Comparison of ENCODE assay signal across 20 cellular contexts in the genomic region with DNA sequence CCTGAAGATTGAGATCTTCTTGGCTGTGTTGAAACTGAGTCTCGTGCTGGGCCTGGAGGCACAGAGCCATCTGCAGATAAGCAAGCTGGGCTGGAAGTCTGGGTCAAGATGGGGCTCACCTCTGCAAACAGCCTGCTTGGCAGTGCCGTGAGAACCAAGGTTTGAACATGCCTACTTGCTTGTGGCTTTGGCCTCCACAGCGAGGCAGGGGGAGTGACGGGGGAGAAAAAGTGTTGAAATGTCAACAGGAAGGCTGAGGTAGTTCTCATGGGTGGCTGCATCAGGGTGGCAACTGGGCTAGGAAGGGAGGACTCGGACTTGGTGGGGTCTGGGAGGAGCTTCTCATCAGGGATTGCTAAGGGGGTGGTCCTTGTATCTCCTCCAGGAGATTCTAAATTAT.
DNase-seq lines count a peak whose midpoint lies in the region; ATAC-seq and TF ChIP-seq lines count a peak whose summit lies in the region.
"Had no signal": no experiment of that assay in that cellular context is flagged by ENCODE, and none has a peak within 500 bp of the region (broad histone marks: within the 10 kb centered on the region; RNA-seq: fewer than 3 reads in every experiment).

No MANE protein-coding gene starts in this region.

- H3K36me3 ChIP-seq in DND-41 (ENCODE audit: insufficient read depth, low read length), result no peaks in the 10 kb centered on the region
- H3K36me3 ChIP-seq in prostate gland, result no peaks in the 10 kb centered on the region
- H3K36me3 ChIP-seq: BE2C had no signal

- no peaks in the 10 kb centered on the region for H3K79me2 ChIP-seq in DND-41 (ENCODE audit: insufficient read depth, low read length)

- H3K36me3 Mint-ChIP-seq in central memory CD8-positive, alpha-beta T cell (ENCODE audit: insufficient read depth), result peaks cover 1% of the 10 kb centered on the region
- no peaks in the 10 kb centered on the region for H3K36me3 Mint-ChIP-seq in immature natural killer cell
- no peaks in the 10 kb centered on the region for H3K36me3 Mint-ChIP-seq in activated CD8-positive, alpha-beta T cell treated with anti-CD3 and anti-CD28 coated beads for 36 hours (ENCODE audit: low read depth)
- H3K36me3 Mint-ChIP-seq: CD4-positive, CD25-positive, alpha-beta regulatory T cell; IgD-negative memory B cell had no signal

- H3K9ac ChIP-seq in DND-41 (ENCODE audit: low read depth, low read length), result no peak overlapping the region

- H3K4me3 Mint-ChIP-seq in central memory CD8-positive, alpha-beta T cell, result peak overlapping the region; percentile 11
- peak overlapping the region in 4 of 5 donors; percentile 46 to 67 (median 54) for H3K4me3 Mint-ChIP-seq in immature natural killer cell
- no peak overlapping the region for H3K4me3 Mint-ChIP-seq in activated CD8-positive, alpha-beta T cell treated with anti-CD3 and anti-CD28 coated beads for 36 hours
- H3K4me3 Mint-ChIP-seq: HFFc6, IgD-negative memory B cell had no signal

- peak overlapping the region; percentile 26; the same call in 1 of the 2 replicates for H2AFZ ChIP-seq in DND-41 (ENCODE audit: low read depth, low read length)

- no peaks in the 10 kb centered on the region for H3K27me3 Mint-ChIP-seq in central memory CD8-positive, alpha-beta T cell
- peaks cover 0 to 4% (median 2%) of the 10 kb centered on the region in 3 donors for H3K27me3 Mint-ChIP-seq in immature natural killer cell (ENCODE audit: low read depth in 3 of 3)
- H3K27me3 Mint-ChIP-seq in activated CD8-positive, alpha-beta T cell treated with anti-CD3 and anti-CD28 coated beads for 36 hours, result peaks cover 7% of the 10 kb centered on the region

- H3K4me1 Mint-ChIP-seq in central memory CD8-positive, alpha-beta T cell, result peaks cover 12% of the 10 kb centered on the region
- peaks cover 21 to 34% of the 10 kb centered on the region in 2 donors for H3K4me1 Mint-ChIP-seq in immature natural killer cell
- peaks cover 6% of the 10 kb centered on the region for H3K4me1 Mint-ChIP-seq in activated CD8-positive, alpha-beta T cell treated with anti-CD3 and anti-CD28 coated beads for 36 hours (ENCODE audit: low read depth)
- H3K4me1 Mint-ChIP-seq: CD4-positive, CD25-positive, alpha-beta regulatory T cell had no signal

- no peak overlapping the region for H3K27ac ChIP-seq in DND-41 (ENCODE audit: low read length)
- H3K27ac ChIP-seq in prostate gland, result no peak overlapping the region

- peak overlapping the region; percentile 80 for H3K27ac Mint-ChIP-seq in central memory CD8-positive, alpha-beta T cell (ENCODE audit: low read depth)
- peak overlapping the region; percentile 71 to 93 (median 86) for H3K27ac Mint-ChIP-seq in immature natural killer cell
- no peak overlapping the region for H3K27ac Mint-ChIP-seq in activated CD8-positive, alpha-beta T cell treated with anti-CD3 and anti-CD28 coated beads for 36 hours
- H3K27ac Mint-ChIP-seq: CD4-positive, CD25-positive, alpha-beta regulatory T cell; HFFc6; IgD-negative memory B cell had no signal

- POLR2A ChIA-PET in activated CD8-positive, alpha-beta T cell treated with anti-CD3 and anti-CD28 coated beads for 36 hours (lab: Charles Lee), result no interaction called here

- H3K4me1 ChIP-seq in DND-41 (ENCODE audit: insufficient read depth, low read length), result no peaks in the 10 kb centered on the region
- no peaks in the 10 kb centered on the region for H3K4me1 ChIP-seq in prostate gland (replicated peaks)
- H3K4me1 ChIP-seq: BE2C had no signal

- H3K4me2 ChIP-seq in DND-41 (ENCODE audit: insufficient read depth, low read length), result no peak overlapping the region

- intact Hi-C loops in prostate gland (cut with DNase I), result no loop called here
- intact Hi-C loops in activated CD8-positive, alpha-beta T cell treated with anti-CD3 and anti-CD28 coated beads for 36 hours (cut with micrococcal nuclease), result no loop called here

- H4K20me1 ChIP-seq in DND-41 (ENCODE audit: insufficient read depth, low read length), result no peaks in the 10 kb centered on the region

- DNase-seq in DND-41 (no peak), immature natural killer cell (peak; percentile 45 to 61 (median 47)), prostate gland (ENCODE audit: low spot score) (peak; percentile 10), SIG-M5 treated with dmso at 0.1 percent for 504 hours (lab: John Stamatoyannopoulos, UW; ENCODE audit: unreplicated experiment) (no peak), LoVo (ENCODE audit: low spot score) (no peak)
- DNase-seq in central memory CD8-positive, alpha-beta T cell (ENCODE audit: low spot score in 2 of 2), result peak in 1 of 2 donors; percentile 21
- DNase-seq in stimulated activated CD4-positive, alpha-beta T cell treated with anti-CD3 and anti-CD28 coated beads, Interleukin-2, amount 100 ng/mL, for 48 hours, result no peak
- DNase-seq in activated CD8-positive, alpha-beta T cell treated with anti-CD3 and anti-CD28 coated beads for 36 hours, result no peak
- DNase-seq: ACHN; BE2C; C1 segment of cervical spinal cord; CD4-positive, CD25-positive, alpha-beta regulatory T cell; DMS153; DMS79; EL; HFFc6; KG1 had no signal

- TF ChIP-seq CTCF in DND-41 (IDR thresholded peaks at IDR 0.05; ENCODE audit: borderline replicate concordance, extremely low read depth, low read length, poor library complexity, severe bottlenecking) (no peak), prostate gland (IDR thresholded peaks at IDR 0.05) (no peak)
- TF ChIP-seq CTCF in activated CD8-positive, alpha-beta T cell treated with anti-CD3 and anti-CD28 coated beads for 36 hours (IDR thresholded peaks at IDR 0.05), result no peak

- H3K9me3 ChIP-seq in DND-41 (ENCODE audit: insufficient read depth, low read length, severe bottlenecking) (no peaks in the 10 kb centered on the region), prostate gland (no peaks in the 10 kb centered on the region)
- H3K9me3 ChIP-seq: BE2C had no signal

- WGBS in prostate gland, result 49% methylated on average over 5 of the region's 5 CpGs

- TF ChIP-seq POLR2A in prostate gland (IDR thresholded peaks at IDR 0.05), result no peak

- H3K4me3 ChIP-seq in DND-41 (ENCODE audit: low read depth in 1 of 2, low read length in 2 of 2) (no peak overlapping the region), prostate gland (no peak overlapping the region)
- H3K4me3 ChIP-seq: GM12878 had no signal

- H3K27me3 ChIP-seq in DND-41 (ENCODE audit: insufficient read depth, low read length, poor library complexity) (no peaks in the 10 kb centered on the region), prostate gland (replicated peaks; ENCODE audit: insufficient read depth) (no peaks in the 10 kb centered on the region)
- H3K27me3 ChIP-seq: BE2C had no signal

- CTCF ChIA-PET in activated CD8-positive, alpha-beta T cell treated with anti-CD3 and anti-CD28 coated beads for 36 hours (lab: Charles Lee), result no interaction called here

- H3K9me3 Mint-ChIP-seq in central memory CD8-positive, alpha-beta T cell, result no peaks in the 10 kb centered on the region
- H3K9me3 Mint-ChIP-seq in immature natural killer cell, result peaks cover 0 to 4% (median 0%) of the 10 kb centered on the region in 6 donors
- peaks cover 4% of the 10 kb centered on the region for H3K9me3 Mint-ChIP-seq in activated CD8-positive, alpha-beta T cell treated with anti-CD3 and anti-CD28 coated beads for 36 hours

- no peak for ATAC-seq in DND-41 (ENCODE audit: insufficient read depth, low read depth)
- peak; percentile 80 for ATAC-seq in central memory CD8-positive, alpha-beta T cell (replicated peaks; ENCODE audit: extremely low read depth, poor library complexity, severe bottlenecking)
- ATAC-seq in activated CD8-positive, alpha-beta T cell treated with anti-CD3 and anti-CD28 coated beads for 36 hours, result no peak
- ATAC-seq: GM12878, HCT116 had no signal

Comparison
In these comparisons a context has a peak if more than half of its experiments do, and no peak if none do; other contexts are left out.
1. DNase-seq: peak in immature natural killer cell (3 of 3) and prostate gland (single experiment); none in DND-41 (single experiment), stimulated activated CD4-positive, alpha-beta T cell treated with anti-CD3 and anti-CD28 coated beads, Interleukin-2, amount 100 ng/mL, for 48 hours (0 of 2), SIG-M5 treated with dmso at 0.1 percent for 504 hours (single experiment), activated CD8-positive, alpha-beta T cell treated with anti-CD3 and anti-CD28 coated beads for 36 hours (single experiment) and LoVo (single experiment).